ENCODE assay signal across 14 cellular contexts in the genomic region with DNA sequence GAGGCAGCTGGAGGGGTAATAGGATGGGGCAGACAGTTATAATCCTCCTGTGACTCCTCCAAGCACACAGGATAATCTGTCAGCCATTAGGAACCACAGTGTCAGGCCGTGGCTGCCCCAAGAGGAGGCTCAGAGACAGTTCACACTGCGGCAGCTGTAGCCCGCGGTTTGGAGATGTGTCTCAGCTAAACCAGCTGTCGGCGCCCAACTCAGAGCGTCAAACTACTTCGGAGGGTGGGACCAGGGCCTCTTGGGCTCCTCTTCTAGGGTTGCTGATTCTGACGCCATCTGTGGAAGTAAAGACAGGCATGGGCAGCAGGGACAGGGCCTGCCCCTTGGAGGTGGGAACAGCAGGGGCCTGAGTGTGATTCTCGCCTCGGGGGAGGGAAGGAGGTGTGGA.
DNase-seq lines count a peak whose midpoint lies in the region; ATAC-seq, FAIRE-seq and TF ChIP-seq lines count a peak whose summit lies in the region.
"Had no signal": no experiment of that assay in that cellular context is flagged by ENCODE, and none has a peak within 500 bp of the region (broad histone marks: within the 10 kb centered on the region; RNA-seq: fewer than 3 reads in every experiment).

No MANE protein-coding gene starts in this region.

- no peaks in the 10 kb centered on the region for H3K27me3 Mint-ChIP-seq in natural killer cell (ENCODE audit: low read depth in 2 of 2)

- peak; percentile 61 for DNase-seq in D721Med (ENCODE audit: insufficient read length, low spot score)
- peak; percentile 15 for DNase-seq in Jurkat, Clone E6-1 (ENCODE audit: low read depth, low spot score)
- peak; percentile 50 for DNase-seq in ecto neural progenitor cell (ENCODE audit: low spot score)
- DNase-seq in natural killer cell, result no peak
- DNase-seq in NCI-H1930 (lab: John Stamatoyannopoulos, UW), result no peak
- DNase-seq in DMS53 treated with DMSO at 0.1 percent for 48 hours (lab: John Stamatoyannopoulos, UW; ENCODE audit: unreplicated experiment), result no peak
- DNase-seq in retina, result no peak
- DNase-seq: activated gamma-delta T cell; left colon; NCI-H1694 treated with DMSO at 0.1 percent for 48 hours; stimulated activated CD4-positive, alpha-beta T cell treated with anti-CD3 and anti-CD28 coated beads, Interleukin-1b, Interleukin-23, amount 100 ng/mL, for 48 hours had no signal

- no peaks in the 10 kb centered on the region for H3K36me3 Mint-ChIP-seq in natural killer cell

- ATAC-seq in natural killer cell (peak; percentile 45 to 91 (median 72)), GM21447 (IDR thresholded peaks at IDR 0.05; ENCODE audit: unreplicated experiment) (no peak)
- ATAC-seq: left colon had no signal

- no peaks in the 10 kb centered on the region for H3K9me3 Mint-ChIP-seq in natural killer cell

- FAIRE-seq in D721Med (lab: Jason Lieb, UNC), result peak; percentile 73

- intact Hi-C loops in natural killer cell (cut with micrococcal nuclease), result no loop called here

- H3K4me3 ChIP-seq in Jurkat, Clone E6-1 (ENCODE audit: low read length), result no peak overlapping the region
- H3K4me3 ChIP-seq: ascending aorta, suprapubic skin had no signal

- TF ChIP-seq CTCF in D721Med (IDR thresholded peaks at IDR 0.05; ENCODE audit: insufficient read depth, missing control alignments), result peak; percentile 40
- TF ChIP-seq CTCF in natural killer cell (IDR thresholded peaks at IDR 0.05), result no peak

- H3K4me1 Mint-ChIP-seq in natural killer cell, result no peaks in the 10 kb centered on the region

- no peak overlapping the region for H3K4me3 Mint-ChIP-seq in natural killer cell

- H3K27ac Mint-ChIP-seq in natural killer cell, result no peak overlapping the region

Comparison
In these comparisons a context has a peak if more than half of its experiments do, and no peak if none do; other contexts are left out.
1. DNase-seq: peak in D721Med (single experiment), Jurkat, Clone E6-1 (single experiment) and ecto neural progenitor cell (single experiment); none in natural killer cell (single experiment), NCI-H1930 (0 of 2), DMS53 treated with DMSO at 0.1 percent for 48 hours (single experiment) and retina (single experiment).